In the genomic region with DNA sequence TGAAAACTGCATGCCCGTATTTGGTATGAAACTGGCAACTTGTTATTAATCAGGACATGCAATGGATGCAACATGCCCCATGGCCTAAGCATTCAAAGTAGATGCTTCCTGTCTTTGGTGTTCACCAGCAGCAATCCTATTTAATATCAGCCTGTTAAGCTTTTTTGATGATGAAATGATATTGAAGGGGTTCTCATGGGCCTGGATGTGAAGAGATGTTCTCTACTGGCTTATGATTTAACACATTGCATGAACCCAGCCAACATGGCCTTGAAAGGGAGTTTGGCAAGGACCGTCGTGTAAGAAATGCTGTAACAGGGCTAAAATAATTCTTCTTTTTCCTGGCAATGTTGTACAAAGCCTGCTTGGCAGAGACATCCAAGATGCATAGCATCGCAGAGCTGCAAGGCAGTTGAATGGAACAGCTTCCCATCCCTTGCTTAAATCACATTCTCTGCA, we compare ENCODE assay signal across 10 cellular contexts.
DNase-seq lines count a peak whose midpoint lies in the region; ATAC-seq, FAIRE-seq and TF ChIP-seq lines count a peak whose summit lies in the region.
"Had no signal": no experiment of that assay in that cellular context is flagged by ENCODE, and none has a peak within 500 bp of the region (broad histone marks: within the 10 kb centered on the region; RNA-seq: fewer than 3 reads in every experiment).

No MANE protein-coding gene starts in this region.

- no peaks in the 10 kb centered on the region for H4K20me1 ChIP-seq in keratinocyte (ENCODE audit: control insufficient read depth, extremely low read depth, insufficient read depth, low read length)

- H3K4me3 Mint-ChIP-seq in mesothelial cell of epicardium = no peak overlapping the region

- no peaks in the 10 kb centered on the region for H3K27me3 Mint-ChIP-seq in mesothelial cell of epicardium (ENCODE audit: low read depth)

- peak; percentile 11 for ATAC-seq in GM21528 (IDR thresholded peaks at IDR 0.05; ENCODE audit: low FRiP score, unreplicated experiment)
- ATAC-seq in GM21825 (IDR thresholded peaks at IDR 0.05; ENCODE audit: unreplicated experiment) = no peak
- ATAC-seq: left colon had no signal

- no peak overlapping the region for H2AFZ ChIP-seq in keratinocyte (ENCODE audit: control insufficient read depth, low read length)

- DNase-seq in astrocyte of the hippocampus (ENCODE audit: low read depth, low spot score) (peak; percentile 59), keratinocyte (ENCODE audit: low read depth, low spot score) (no peak), mesothelial cell of epicardium (ENCODE audit: low spot score in 2 of 2, unreplicated experiment in 2 of 2) (no peak), NCI-H2029 (lab: John Stamatoyannopoulos, UW) (no peak)
- no peak for DNase-seq in activated CD4-positive, alpha-beta T cell treated with anti-CD3 and anti-CD28 coated beads for 48 hours

- no peak for FAIRE-seq in keratinocyte (lab: Jason Lieb, UNC)

- dilution Hi-C loops in keratinocyte (cut with MboI; ENCODE audit: extremely low pct_ligation_motif_present, low sequenced_read_pairs) = no loop called here

- H3K4me2 ChIP-seq in keratinocyte (ENCODE audit: control insufficient read depth, extremely low read depth, insufficient read depth, low read depth, low read length) = peak overlapping the region; percentile 66

- H3K27me3 ChIP-seq in keratinocyte (ENCODE audit: control insufficient read depth, extremely low read depth, insufficient read depth, low read length) (no peaks in the 10 kb centered on the region), stomach smooth muscle (ENCODE audit: control insufficient read depth in 1 of 2, insufficient read depth in 2 of 2, low read length in 2 of 2) (no peaks in the 10 kb centered on the region)
- H3K27me3 ChIP-seq: SJSA1 had no signal

- H3K9ac ChIP-seq in keratinocyte (ENCODE audit: control insufficient read depth, extremely low read depth, insufficient read depth, low read length) (no peak overlapping the region), stomach smooth muscle (ENCODE audit: low read length in 2 of 2) (peak overlapping the region in 1 of 2 donors; percentile 71)

- H3K9me3 ChIP-seq in keratinocyte (ENCODE audit: control insufficient read depth, low read depth, low read length) (no peaks in the 10 kb centered on the region), stomach smooth muscle (ENCODE audit: control insufficient read depth in 2 of 2, low read length in 2 of 2) (no peaks in the 10 kb centered on the region)
- H3K9me3 ChIP-seq: SJSA1 had no signal

- H3K9me1 ChIP-seq in keratinocyte (ENCODE audit: control insufficient read depth, extremely low read depth, insufficient read depth, low read length) = no peaks in the 10 kb centered on the region

- H3K4me1 Mint-ChIP-seq in mesothelial cell of epicardium = peaks cover 19% of the 10 kb centered on the region

- H3K9me3 Mint-ChIP-seq in mesothelial cell of epicardium = no peaks in the 10 kb centered on the region

- peaks cover 29% of the 10 kb centered on the region for H3K36me3 Mint-ChIP-seq in mesothelial cell of epicardium

- no peak overlapping the region for H3K27ac ChIP-seq in keratinocyte (ENCODE audit: control insufficient read depth, insufficient read depth, low read length)
- peak overlapping the region; percentile 73 for H3K27ac ChIP-seq in stomach smooth muscle (ENCODE audit: low read length)
- H3K27ac ChIP-seq: SJSA1 had no signal

- H3K4me1 ChIP-seq in keratinocyte (ENCODE audit: control insufficient read depth, extremely low read depth, insufficient read depth, low read length) (peaks cover 3% of the 10 kb centered on the region), stomach smooth muscle (ENCODE audit: control insufficient read depth, insufficient read depth, low read length) (peaks cover 32% of the 10 kb centered on the region)
- H3K4me1 ChIP-seq: SJSA1 had no signal

- H3K79me2 ChIP-seq in keratinocyte (ENCODE audit: control insufficient read depth, insufficient read depth, low read length) = no peaks in the 10 kb centered on the region

- TF ChIP-seq CTCF in keratinocyte (optimal IDR thresholded peaks at IDR 0.05 in 1 of 3, IDR thresholded peaks at IDR 0.05 in 1 of 3, conservative IDR thresholded peaks at IDR 0.05 in 1 of 3; ENCODE audit: extremely low read depth in 1 of 3, insufficient read depth in 2 of 3, low read length in 3 of 3) = no peak
- TF ChIP-seq CTCF in mesothelial cell of epicardium (IDR thresholded peaks at IDR 0.05; ENCODE audit: unreplicated experiment) = no peak

- H3K27ac Mint-ChIP-seq in mesothelial cell of epicardium = no peak overlapping the region

- H3K4me3 ChIP-seq in keratinocyte (ENCODE audit: control insufficient read depth in 2 of 3, extremely low read depth in 1 of 3, insufficient read depth in 2 of 3, low read depth in 1 of 3, low read length in 3 of 3) (no peak overlapping the region), stomach smooth muscle (ENCODE audit: low read length in 2 of 2) (peak overlapping the region in 1 of 2 donors; percentile 56)
- H3K4me3 ChIP-seq: SJSA1 had no signal

- H3K36me3 ChIP-seq in keratinocyte (ENCODE audit: control insufficient read depth in 2 of 2, extremely low read depth in 1 of 2, insufficient read depth in 2 of 2, low read length in 2 of 2) (peaks cover 0 to 4% of the 10 kb centered on the region in 2 experiments), stomach smooth muscle (ENCODE audit: control insufficient read depth in 2 of 2, insufficient read depth in 2 of 2, low read length in 2 of 2) (peaks cover 10 to 19% of the 10 kb centered on the region in 2 donors)
- H3K36me3 ChIP-seq: SJSA1 had no signal
